ENCODE assay signal across 9 cellular contexts in genomic region chr19:45883881-45884681, GRCh38. TPM values are rescaled to one million over a fixed set of nuclear protein-coding genes. Genes with fewer than 3 reads are reported as not detected.
DNase-seq lines count a peak whose midpoint lies in the region; ATAC-seq and TF ChIP-seq lines count a peak whose summit lies in the region.
"Had no signal": no experiment of that assay in that cellular context is flagged by ENCODE, and none has a peak within 500 bp of the region (broad histone marks: within the 10 kb centered on the region; RNA-seq: fewer than 3 reads in every experiment).

No MANE protein-coding gene starts in this region.

- no peaks in the 10 kb centered on the region for H3K36me3 ChIP-seq in HUES6 (ENCODE audit: control insufficient read depth, insufficient read depth, low read length)

- H3K4me1 Mint-ChIP-seq in MCF 10A (ENCODE audit: insufficient read depth, unreplicated experiment): peaks cover 10% of the 10 kb centered on the region
- peaks cover 23 to 25% of the 10 kb centered on the region in 2 donors for H3K4me1 Mint-ChIP-seq in natural killer cell treated with Interleukin-12 subunit alpha and Interleukin-12 subunit beta and Interleukin-15 and Interleukin-18, amount 100 ng/mL, for 72 hours (ENCODE audit: low read depth in 2 of 2)

- no peaks in the 10 kb centered on the region for H3K9me3 Mint-ChIP-seq in MCF 10A (ENCODE audit: unreplicated experiment)
- no peaks in the 10 kb centered on the region for H3K9me3 Mint-ChIP-seq in natural killer cell treated with Interleukin-12 subunit alpha and Interleukin-12 subunit beta and Interleukin-15 and Interleukin-18, amount 100 ng/mL, for 72 hours

- peaks cover 37% of the 10 kb centered on the region for H3K4me1 ChIP-seq in HUES6 (ENCODE audit: control insufficient read depth, insufficient read depth, low read length)

- CTCF ChIA-PET in AG04449 (lab: Yijun Ruan, JAX) (interaction anchor here (0.7 to 10.0 kb wide), 12 partner anchors 8 to 133 kb away, joined by 3 to 95 read pairs (median 8); partner anchors contain the start of genes FOXA3, MYPOP, RSPH6A and SIX5), MCF 10A (lab: Yijun Ruan, JAX) (interaction anchor here (0.7 to 1.7 kb wide), 4 partner anchors 10 to 758 kb away, joined by 3 to 9 read pairs (median 3); no protein-coding TSS in a partner anchor)

- peaks cover under 1% of the 10 kb centered on the region for H3K27me3 Mint-ChIP-seq in MCF 10A (ENCODE audit: insufficient read depth, unreplicated experiment)
- peaks cover 0 to 4% of the 10 kb centered on the region in 2 donors for H3K27me3 Mint-ChIP-seq in natural killer cell treated with Interleukin-12 subunit alpha and Interleukin-12 subunit beta and Interleukin-15 and Interleukin-18, amount 100 ng/mL, for 72 hours

- H3K27me3 ChIP-seq in HUES6 (ENCODE audit: control insufficient read depth, insufficient read depth, low read length): no peaks in the 10 kb centered on the region

- no peaks in the 10 kb centered on the region for H3K9me3 ChIP-seq in HUES6 (ENCODE audit: control insufficient read depth, insufficient read depth, low read depth, low read length)

- no peak for ATAC-seq in natural killer cell treated with Interleukin-12 subunit alpha and Interleukin-12 subunit beta and Interleukin-15 and Interleukin-18, amount 100 ng/mL, for 72 hours
- no peak for ATAC-seq in HG03432 (IDR thresholded peaks at IDR 0.05; ENCODE audit: unreplicated experiment)
- ATAC-seq in GM18520 (IDR thresholded peaks at IDR 0.05; ENCODE audit: unreplicated experiment): no peak

- H3K4me3 Mint-ChIP-seq in MCF 10A (ENCODE audit: unreplicated experiment): peak overlapping the region; percentile 69
- peak overlapping the region; percentile 58 for H3K4me3 Mint-ChIP-seq in natural killer cell treated with Interleukin-12 subunit alpha and Interleukin-12 subunit beta and Interleukin-15 and Interleukin-18, amount 100 ng/mL, for 72 hours

- peak overlapping the region; percentile 29; the same call in 1 of the 2 replicates for H3K4me3 ChIP-seq in AG04449 (ENCODE audit: low read depth, low read length)
- H3K4me3 ChIP-seq in HUES6 (ENCODE audit: low read depth, low read length): peak overlapping the region; percentile 13; the same call in 1 of the 2 replicates

- H3K9ac ChIP-seq in HUES6 (ENCODE audit: low read length): no peak overlapping the region

- H3K27ac ChIP-seq in HUES6 (ENCODE audit: low read depth, low read length): no peak overlapping the region

- POLR2A ChIA-PET in AG04449 (lab: Yijun Ruan, JAX): interaction anchor here (1.6 to 2.2 kb wide), 2 partner anchors 18 to 101 kb away, joined by 3 to 8 read pairs; partner anchors contain the start of genes DMPK and MYPOP
- POLR2A ChIA-PET in MCF 10A (lab: Yijun Ruan, JAX): interaction anchor here (0.6 to 4.0 kb wide), 2 partner anchors 21 to 278 kb away, joined by 3 to 34 read pairs; partner anchors contain the start of gene SYMPK

- intact Hi-C loops in MCF 10A (cut with micrococcal nuclease): loop anchor here (1.0 to 10.0 kb wide), 3 partner anchors 67 to 113 kb away; partner anchors contain the start of gene CCDC61

- TF ChIP-seq CTCF in AG04449 (IDR thresholded peaks at IDR 0.05; ENCODE audit: insufficient read depth, low read length, missing control alignments): no peak
- TF ChIP-seq CTCF in MCF 10A (IDR thresholded peaks at IDR 0.05; ENCODE audit: unreplicated experiment): no peak

- DNase-seq in AG04449 (ENCODE audit: low read depth, low spot score): no peak
- DNase-seq in MCF 10A (ENCODE audit: unreplicated experiment): no peak
- DNase-seq in natural killer cell treated with Interleukin-12 subunit alpha and Interleukin-12 subunit beta and Interleukin-15 and Interleukin-18, amount 100 ng/mL, for 72 hours (ENCODE audit: low spot score): no peak
- DNase-seq in NCI-H2081 (lab: John Stamatoyannopoulos, UW): no peak
- DNase-seq in activated gamma-delta T cell treated with Interleukin-2 at 50 U/mL for 16 hours: no peak

- H3K36me3 Mint-ChIP-seq in MCF 10A (ENCODE audit: insufficient read depth, unreplicated experiment): peaks cover 18% of the 10 kb centered on the region
- H3K36me3 Mint-ChIP-seq in natural killer cell treated with Interleukin-12 subunit alpha and Interleukin-12 subunit beta and Interleukin-15 and Interleukin-18, amount 100 ng/mL, for 72 hours: no peaks in the 10 kb centered on the region

- H3K27ac Mint-ChIP-seq in MCF 10A (ENCODE audit: low read depth, unreplicated experiment): no peak overlapping the region
- no peak overlapping the region for H3K27ac Mint-ChIP-seq in natural killer cell treated with Interleukin-12 subunit alpha and Interleukin-12 subunit beta and Interleukin-15 and Interleukin-18, amount 100 ng/mL, for 72 hours

- no TSS peak for BruUV-seq in MCF 10A (replicated peaks; lab: Mats Ljungman, UMichigan)

RNA-seq across cellular contexts. Expression of gene IRF2BP1, which starts 1.9 kb away (rescaled TPM):
- 14.7 and 18.1 TPM in 2 replicates for total RNA-seq in MCF 10A (2022)
- 10 to 100 TPM; 14.5 to 18.2 TPM for total RNA-seq in natural killer cell treated with Interleukin-12 subunit alpha and Interleukin-12 subunit beta and Interleukin-15 and Interleukin-18, amount 100 ng/mL, for 72 hours

RNA-seq across cellular contexts. Expression of gene MYPOP, which starts 18.3 kb away (rescaled TPM):
- 5.5 and 7.0 TPM in 2 replicates for total RNA-seq in MCF 10A (2022)
- total RNA-seq in natural killer cell treated with Interleukin-12 subunit alpha and Interleukin-12 subunit beta and Interleukin-15 and Interleukin-18, amount 100 ng/mL, for 72 hours: 10 to 100 TPM; 10.6 to 14.9 TPM

RNA-seq across cellular contexts. Expression of gene FOXA3, which starts 20.0 kb away (rescaled TPM):
- not detected in 2 replicates for total RNA-seq in MCF 10A (2022)
- total RNA-seq in natural killer cell treated with Interleukin-12 subunit alpha and Interleukin-12 subunit beta and Interleukin-15 and Interleukin-18, amount 100 ng/mL, for 72 hours: under 1 TPM in 1 of 2 donors, not detected in 1; 0.19 TPM
- total RNA-seq: dermis microvascular lymphatic vessel endothelial cell had no signal

RNA-seq across cellular contexts. Expression of gene SYMPK, which starts 21.1 kb away (rescaled TPM):
- total RNA-seq in MCF 10A (2022): 77.4 and 86.2 TPM in 2 replicates
- total RNA-seq in natural killer cell treated with Interleukin-12 subunit alpha and Interleukin-12 subunit beta and Interleukin-15 and Interleukin-18, amount 100 ng/mL, for 72 hours: 100 to 1,000 TPM; 107 to 217 TPM

RNA-seq across cellular contexts. Expression of gene NANOS2, which starts 30.5 kb away (rescaled TPM):
- total RNA-seq in MCF 10A (2022): not detected in 2 replicates
- not detected for total RNA-seq in natural killer cell treated with Interleukin-12 subunit alpha and Interleukin-12 subunit beta and Interleukin-15 and Interleukin-18, amount 100 ng/mL, for 72 hours
- total RNA-seq: dermis microvascular lymphatic vessel endothelial cell had no signal
